ENCODE assay signal across 8 cellular contexts in genomic region chr2:118855451-118856279, GRCh38. TPM values are rescaled to one million over a fixed set of nuclear protein-coding genes. Genes with fewer than 3 reads are reported as not detected.
A peak's percentile ranks its signal among the peaks of the same experiment; 100 is the strongest.
DNase-seq lines count a peak whose midpoint lies in the region; ATAC-seq, FAIRE-seq and TF ChIP-seq lines count a peak whose summit lies in the region.

No MANE protein-coding gene starts in this region.

- no peak overlapping the region for H4K5ac ChIP-seq in H1 (ENCODE audit: insufficient read length, low read depth, low read length)

- TF ChIP-seq POLR2A in H1 (IDR thresholded peaks at IDR 0.05; ENCODE audit: control extremely low read depth in 1 of 2, low read depth in 2 of 2, low read length in 2 of 2), result no peak

- H3K18ac ChIP-seq in H1 (ENCODE audit: extremely low read depth, low read length), result no peak overlapping the region

- H3K27ac ChIP-seq in H1 (ENCODE audit: low read depth, low read length), result no peak overlapping the region

- H2BK20ac ChIP-seq in H1 (ENCODE audit: low read length), result no peak overlapping the region

- no peak for FAIRE-seq in H1 (lab: Jason Lieb, UNC)

- H2BK12ac ChIP-seq in H1 (ENCODE audit: low read depth, low read length), result no peak overlapping the region

- peaks cover 5% of the 10 kb centered on the region; the same call in 1 of the 2 replicates for H3K23me2 ChIP-seq in H1 (ENCODE audit: low read depth, low read length)

- H3K4ac ChIP-seq in H1 (replicated peaks; ENCODE audit: insufficient read length, low read depth, low read length), result no peak overlapping the region

- TF ChIP-seq EP300 in H1 (IDR thresholded peaks at IDR 0.05; ENCODE audit: borderline replicate concordance in 1 of 2, low read depth in 2 of 2, low read length in 2 of 2), result no peak

- H2AK5ac ChIP-seq in H1 (ENCODE audit: low read depth, low read length), result no peak overlapping the region

- H3K79me2 ChIP-seq in H1 (ENCODE audit: control insufficient read depth in 1 of 2, insufficient read depth in 2 of 2, low read length in 2 of 2), result no peaks in the 10 kb centered on the region

- no peaks in the 10 kb centered on the region for H3K9me3 ChIP-seq in H1 (ENCODE audit: insufficient read depth in 2 of 2, low read depth in 1 of 2, low read length in 1 of 2)

- peak; percentile 87 to 90 for TF ChIP-seq RAD21 in H1 (IDR thresholded peaks at IDR 0.05 in 1 of 2, conservative IDR thresholded peaks at IDR 0.05 in 1 of 2; ENCODE audit: low read depth in 2 of 2, low read length in 2 of 2)

- TF ChIP-seq CTCF in H1 (IDR thresholded peaks at IDR 0.05; ENCODE audit: control extremely low read depth in 1 of 3, insufficient read depth in 1 of 3, low read depth in 1 of 3, low read length in 3 of 3), result peak in 2 of 3 experiments; percentile 87 to 92; a peak in 3 of 4 replicates

- H3K14ac ChIP-seq in H1 (ENCODE audit: insufficient read length), result no peak overlapping the region

- 3% methylated on average over 68 of the region's 69 CpGs; no CpG with 5 or more reads in 1 of the 2 experiments for WGBS in H1 (ENCODE audit: extremely low coverage in 1 of 2, insufficient coverage in 1 of 2, insufficient read length in 1 of 2, insufficient replicate concordance in 2 of 2, low coverage in 1 of 2, low lambda C conversion rate in 2 of 2, missing lambda C conversion rate in 1 of 2), 2 experiments

- ATAC-seq in GM18907 (IDR thresholded peaks at IDR 0.05; ENCODE audit: unreplicated experiment) (peak; percentile 87), HG03196 (IDR thresholded peaks at IDR 0.05; ENCODE audit: unreplicated experiment) (peak; percentile 81)

- no peak overlapping the region for H3K23ac ChIP-seq in H1 (ENCODE audit: insufficient read length)

- DNase-seq in AG20443 (ENCODE audit: low spot score), result peak; percentile 94
- peak; percentile 82 for DNase-seq in NCI-H526 treated with DMSO at 0.1 percent for 48 hours (lab: John Stamatoyannopoulos, UW)
- DNase-seq in activated CD8-positive, alpha-beta memory T cell treated with anti-CD3 and anti-CD28 coated beads for 24 hours, result peak; percentile 97
- peak; percentile 67 to 99 for DNase-seq in H1 (ENCODE audit: low read depth in 1 of 2, low spot score in 2 of 2)
- peak; percentile 58 for DNase-seq in middle frontal gyrus (ENCODE audit: extremely low spot score, low spot score)
- DNase-seq in stimulated activated CD8-positive, alpha-beta memory T cell treated with anti-CD3 and anti-CD28 coated beads, Interleukin-2, amount 100 ng/mL, for 1 hour (ENCODE audit: low read depth in 2 of 2), result peak; percentile 60 to 64

- H4K91ac ChIP-seq in H1 (replicated peaks; ENCODE audit: insufficient read length, low read length), result no peak overlapping the region

- CTCF ChIA-PET in H1 (lab: Charles Lee; ENCODE audit: partially characterized antibody), result interaction anchor here (0.6 to 7.4 kb wide), 67 partner anchors 8 to 823 kb away, joined by 3 to 84 read pairs (median 3); partner anchors contain the start of gene EN1

- POLR2A ChIA-PET in H1 (lab: Charles Lee; ENCODE audit: partially characterized antibody), result interaction anchor here (0.6 kb wide), 1 partner anchor 638 kb away, joined by 3 read pairs; no protein-coding TSS in a partner anchor

- H3K4me3 ChIP-seq in H1 (ENCODE audit: extremely low read depth in 1 of 4, insufficient read depth in 2 of 4, low read depth in 3 of 4, low read length in 4 of 4), result peak overlapping the region in 3 of 4 experiments; percentile 7 to 56 (median 14); a peak in 4 of 8 replicates

- no peaks in the 10 kb centered on the region for H3K79me1 ChIP-seq in H1 (ENCODE audit: low read depth, low read length)

- peak overlapping the region; percentile 65 to 71 for H3K4me2 ChIP-seq in H1 (ENCODE audit: insufficient read depth in 1 of 2, low read depth in 2 of 2, low read length in 2 of 2)

- no peak overlapping the region for H2BK15ac ChIP-seq in H1 (ENCODE audit: low read length)

- H3K56ac ChIP-seq in H1 (replicated peaks; ENCODE audit: insufficient read length, low read depth, low read length), result no peak overlapping the region

- no peak overlapping the region for H2BK120ac ChIP-seq in H1 (replicated peaks; ENCODE audit: low read depth, low read length)

- H2AFZ ChIP-seq in H1 (ENCODE audit: low read length), result no peak overlapping the region

- peaks cover 16% of the 10 kb centered on the region in 2 experiments for H4K20me1 ChIP-seq in H1 (replicated peaks in 1 of 2; ENCODE audit: control insufficient read depth in 1 of 2, insufficient read depth in 2 of 2, low read length in 2 of 2)

- no peak overlapping the region for H4K8ac ChIP-seq in H1 (ENCODE audit: extremely low read depth, insufficient read depth, low read length)

- peaks cover 0 to 6% (median 0%) of the 10 kb centered on the region in 4 experiments; a peak in 1 of 8 replicates for H3K36me3 ChIP-seq in H1 (ENCODE audit: control insufficient read depth in 2 of 4, insufficient read depth in 4 of 4, low read length in 3 of 4)

- no peak overlapping the region for H3K9ac ChIP-seq in H1 (replicated peaks in 1 of 4; ENCODE audit: extremely low read depth in 1 of 4, low read depth in 3 of 4, low read length in 3 of 4)

- H2BK5ac ChIP-seq in H1 (ENCODE audit: low read depth, low read length), result no peak overlapping the region

- H3K4me1 ChIP-seq in H1 (replicated peaks in 1 of 4; ENCODE audit: control insufficient read depth in 3 of 4, insufficient read depth in 4 of 4, low read length in 3 of 4), result peaks cover 2 to 64% (median 39%) of the 10 kb centered on the region in 4 experiments

- H3K27me3 ChIP-seq in H1 (replicated peaks in 1 of 4; ENCODE audit: control insufficient read depth in 3 of 4, extremely low read depth in 1 of 4, insufficient read depth in 3 of 4, low read length in 3 of 4), result peaks cover 88 to 100% (median 96%) of the 10 kb centered on the region in 4 experiments

TF ChIP-seq in H1, 55 proteins besides CTCF, POLR2A, EP300 and RAD21 (continues in another document):
- TF ChIP-seq TBP (IDR thresholded peaks at IDR 0.05; ENCODE audit: low read depth, low read length) (peak; percentile 37; the same call in 1 of the 2 replicates), TAF7 (optimal IDR thresholded peaks at IDR 0.05; ENCODE audit: borderline replicate concordance, low read depth, low read length) (no peak), SP2 (IDR thresholded peaks at IDR 0.05; ENCODE audit: low read length) (no peak), POLR2AphosphoS5 (IDR thresholded peaks at IDR 0.05; ENCODE audit: low read depth, low read length) (no peak), HDAC2 (IDR thresholded peaks at IDR 0.05; ENCODE audit: borderline replicate concordance in 1 of 2, low read depth in 2 of 2, low read length in 2 of 2) (peak in 1 of 2 experiments; percentile 44; a peak in 1 of 4 replicates), EGR1 (IDR thresholded peaks at IDR 0.05; ENCODE audit: borderline replicate concordance, low read depth, low read length) (peak; percentile 84), BACH1 (IDR thresholded peaks at IDR 0.05; ENCODE audit: low read length) (peak; percentile 72), USF2 (IDR thresholded peaks at IDR 0.05; ENCODE audit: low read length) (no peak)

RNA-seq across cellular contexts. Expression of gene EN1, which starts 8.2 kb away (rescaled TPM):
- not detected in 2 replicates for total RNA-seq in H1 (2021; fragmentation: NEBNext Ultra II Directional; extraction: Animal tissue kit (Norgen Biotek cat#: 25700))
- polyA plus RNA-seq in H1 (2011; rRNA removed), result not detected in 2 replicates
- polyA plus RNA-seq in H1 (2011; cell fraction: cytosol; rRNA removed), result not detected
- not detected for polyA plus RNA-seq in H1 (2011; cell fraction: nucleus; rRNA removed)
- 0.48 TPM in 1 of 4 replicates, not detected in the others for polyA plus RNA-seq in H1 (2012, experiment 1 of 2)
- polyA plus RNA-seq in H1 (2012, experiment 2 of 2), result not detected
- not detected for polyA plus RNA-seq in H1 (2013, experiment 1 of 2)
- 0.04 TPM for polyA plus RNA-seq in H1 (2013, experiment 2 of 2)
- not detected in 2 replicates for polyA minus RNA-seq in H1 (2011; rRNA and poly(A)+ RNA removed)
- polyA minus RNA-seq in H1 (2011; cell fraction: cytosol; rRNA and poly(A)+ RNA removed), result not detected
- polyA minus RNA-seq in H1 (2011; cell fraction: nucleus; rRNA and poly(A)+ RNA removed), result not detected
